In genomic region chr17:75640556-75641119, GRCh38 we compare ENCODE assay signal across 25 cellular contexts. TPM values are rescaled to one million over a fixed set of nuclear protein-coding genes. Genes with fewer than 3 reads are reported as not detected.
DNase-seq lines count a peak whose midpoint lies in the region; FAIRE-seq and TF ChIP-seq lines count a peak whose summit lies in the region.
"Had no signal": no experiment of that assay in that cellular context is flagged by ENCODE, and none has a peak within 500 bp of the region (broad histone marks: within the 10 kb centered on the region; RNA-seq: fewer than 3 reads in every experiment).

No MANE protein-coding gene starts in this region.

- H3K27me3 ChIP-seq in dorsolateral prefrontal cortex = no peaks in the 10 kb centered on the region
- H3K27me3 ChIP-seq in mucosa of stomach (ENCODE audit: control insufficient read depth, insufficient read depth, low read length) = no peaks in the 10 kb centered on the region
- H3K27me3 ChIP-seq in MG63 = no peaks in the 10 kb centered on the region
- H3K27me3 ChIP-seq: cardiac muscle cell, sigmoid colon, tibial artery had no signal

- DNase-seq in GM12891 (ENCODE audit: insufficient read length, low spot score) (peak; percentile 5), dorsolateral prefrontal cortex (no peak), MG63 (no peak), cortex of kidney (lab: John Stamatoyannopoulos, UW) (no peak)
- no peak for DNase-seq in activated naive CD4-positive, alpha-beta T cell treated with Interleukin-2 at 50 U/mL for 16 hours
- DNase-seq: activated CD4-positive, alpha-beta T cell treated with anti-CD3 and anti-CD28 coated beads for 1 hour; activated CD8-positive, alpha-beta T cell treated with anti-CD3 and anti-CD28 coated beads for 36 hours; MV-4-11; NCI-H146; NCI-H446 treated with DMSO at 0.1 percent for 48 hours; NCI-H82; sigmoid colon; SK-N-SH; stimulated activated CD4-positive, alpha-beta T cell treated with anti-CD3 and anti-CD28 coated beads, Interleukin-15, amount 100 ng/mL, for 24 hours; stimulated activated naive CD4-positive, alpha-beta T cell treated with Interleukin-2 at 50 U/mL for 16 hours; T-helper 17 cell; tibial artery had no signal

- intact Hi-C loops in dorsolateral prefrontal cortex (cut with DNase I) = no loop called here

- peaks cover 96% of the 10 kb centered on the region for H3K4me1 ChIP-seq in mucosa of stomach (ENCODE audit: control insufficient read depth, insufficient read depth, low read length)

- FAIRE-seq in GM12891 (lab: Jason Lieb, UNC) = no peak

- H3K9me3 ChIP-seq in mucosa of stomach (ENCODE audit: control insufficient read depth, low read length) (no peaks in the 10 kb centered on the region), MG63 (no peaks in the 10 kb centered on the region)
- H3K9me3 ChIP-seq: sigmoid colon, SK-N-SH, tibial artery had no signal

- peaks cover 4% of the 10 kb centered on the region for H3K36me3 ChIP-seq in mucosa of stomach (ENCODE audit: control insufficient read depth, insufficient read depth, low read length)
- no peaks in the 10 kb centered on the region for H3K36me3 ChIP-seq in MG63
- H3K36me3 ChIP-seq: cardiac muscle cell had no signal

- no peak for TF ChIP-seq POLR2A in GM12891 (IDR thresholded peaks at IDR 0.05; ENCODE audit: low read depth, low read length)

- no peak overlapping the region for H3K4me3 ChIP-seq in dorsolateral prefrontal cortex
- H3K4me3 ChIP-seq in mucosa of stomach (ENCODE audit: low read length) = peak overlapping the region; percentile 32
- H3K4me3 ChIP-seq in MG63 = no peak overlapping the region
- H3K4me3 ChIP-seq: cardiac muscle cell, sigmoid colon, tibial artery had no signal

- H3K9ac ChIP-seq in mucosa of stomach (ENCODE audit: low read length) = peak overlapping the region; percentile 77
- H3K9ac ChIP-seq: SK-N-SH had no signal

- no peak for TF ChIP-seq CTCF in dorsolateral prefrontal cortex (IDR thresholded peaks at IDR 0.05 in 54 of 56, conservative IDR thresholded peaks at IDR 0.05 in 2 of 56; ENCODE audit: low read depth in 1 of 56, partially characterized antibody in 56 of 56)

- H3K27ac ChIP-seq in dorsolateral prefrontal cortex (peak overlapping the region in 33 of 59 donors; percentile 5 to 100 (median 97)), temporal lobe (ENCODE audit: low read depth, low read length) (peak overlapping the region; percentile 19)
- H3K27ac ChIP-seq: cardiac muscle cell, HL-60, sigmoid colon, tibial artery had no signal

TF ChIP-seq in GM12891, 5 proteins besides CTCF, POLR2A, EP300 and RAD21:
- TF ChIP-seq SPI1 (IDR thresholded peaks at IDR 0.05; ENCODE audit: low read depth, low read length) (no peak), POLR2AphosphoS5 (IDR thresholded peaks at IDR 0.05; ENCODE audit: low read depth, low read length) (no peak), PAX5 (IDR thresholded peaks at IDR 0.05; ENCODE audit: insufficient read depth, low read length, severe bottlenecking) (no peak), POU2F2 (IDR thresholded peaks at IDR 0.05; ENCODE audit: low read depth, low read length) (no peak), TAF1 (IDR thresholded peaks at IDR 0.05; ENCODE audit: low read depth, low read length) (no peak)

RNA-seq across cellular contexts. Expression of gene SMIM5, which starts 7.4 kb away (rescaled TPM):
- 0.15 TPM for polyA plus RNA-seq in GM12891 (2012; ENCODE audit: low read depth, missing spikeins)
- total RNA-seq in dorsolateral prefrontal cortex = 10 to 100 TPM in 18 of 120 experiments, 1 to 10 TPM in 101, under 1 TPM in 1; 0.95 to 34.0 (median 5.6) TPM
- total RNA-seq in temporal lobe = 0.49 TPM
- total RNA-seq in MG63 (2014; rRNA removed; shearing (Covaris generic); ENCODE audit: low replicate concordance) = 0.69 TPM in 1 of 2 replicates, not detected in the other
- total RNA-seq: Daoy, neural crest cell, RPMI7951 had no signal
- polyA plus RNA-seq: AG04450 had no signal

RNA-seq across cellular contexts. Expression of gene RECQL5, which starts 26.3 kb away (rescaled TPM):
- polyA plus RNA-seq in GM12891 (2012; ENCODE audit: low read depth, missing spikeins) = 20.1 TPM
- total RNA-seq in dorsolateral prefrontal cortex (10 to 100 TPM; 31.3 to 74.3 (median 47.5) TPM), temporal lobe (6.6 TPM)
- total RNA-seq in MG63 (2014; rRNA removed; shearing (Covaris generic); ENCODE audit: low replicate concordance) = 16.8 and 23.0 TPM in 2 replicates

RNA-seq across cellular contexts. Expression of gene SAP30BP, which starts 26.5 kb away (rescaled TPM):
- polyA plus RNA-seq in GM12891 (2012; ENCODE audit: low read depth, missing spikeins) = 58.8 TPM
- total RNA-seq in dorsolateral prefrontal cortex (100 to 1,000 TPM in 23 of 120 experiments, 10 to 100 TPM in 97; 65.3 to 160 (median 88.1) TPM), temporal lobe (36.1 TPM)
- 105 and 108 TPM in 2 replicates for total RNA-seq in MG63 (2014; rRNA removed; shearing (Covaris generic); ENCODE audit: low replicate concordance)

RNA-seq across cellular contexts. Expression of gene MYO15B, which starts 53.0 kb away (rescaled TPM):
- 9.5 TPM for polyA plus RNA-seq in GM12891 (2012; ENCODE audit: low read depth, missing spikeins)
- total RNA-seq in dorsolateral prefrontal cortex (100 to 1,000 TPM in 71 of 120 experiments, 10 to 100 TPM in 49; 51.8 to 266 (median 108) TPM), temporal lobe (20.4 TPM)
- total RNA-seq in MG63 (2014; rRNA removed; shearing (Covaris generic); ENCODE audit: low replicate concordance) = 0.15 and 4.7 TPM in 2 replicates
- total RNA-seq: RPMI7951 had no signal
